1 cellular context compared by ENCODE assay signal in genomic region chr20:43942213-43942590, GRCh38.
TF ChIP-seq lines count a peak whose summit lies in the region.

No MANE protein-coding gene starts in this region.

TF ChIP-seq in H1, 55 proteins besides CTCF, POLR2A, EP300 and RAD21 (continued from another document):
- no peak for TF ChIP-seq JUN (IDR thresholded peaks at IDR 0.05; ENCODE audit: low read depth, low read length)
